9 cellular contexts compared by ENCODE assay signal in genomic region chr2:75432761-75433361, GRCh38.
DNase-seq lines count a peak whose midpoint lies in the region; ATAC-seq and TF ChIP-seq lines count a peak whose summit lies in the region.
"Had no signal": no experiment of that assay in that cellular context is flagged by ENCODE, and none has a peak within 500 bp of the region (broad histone marks: within the 10 kb centered on the region; RNA-seq: fewer than 3 reads in every experiment).

No MANE protein-coding gene starts in this region.

- POLR2A ChIA-PET in CD4-positive, alpha-beta T cell (lab: Charles Lee): no interaction called here

- no peak for TF ChIP-seq CTCF in CD4-positive, alpha-beta T cell (IDR thresholded peaks at IDR 0.05)

- intact Hi-C loops in CD4-positive, alpha-beta T cell (cut with DNase I, micrococcal nuclease): no loop called here
- intact Hi-C loops in posterior vena cava (cut with DNase I): no loop called here

- no peaks in the 10 kb centered on the region for H3K36me3 Mint-ChIP-seq in CD4-positive, alpha-beta T cell (ENCODE audit: low read depth)
- no peaks in the 10 kb centered on the region for H3K36me3 Mint-ChIP-seq in activated T-helper 17 cell treated with anti-CD3 and anti-CD28 coated beads, Interleukin-2, amount 50 U/mL, for 72 hours (ENCODE audit: low read depth)

- no peaks in the 10 kb centered on the region for H3K9me3 Mint-ChIP-seq in CD4-positive, alpha-beta T cell
- no peaks in the 10 kb centered on the region for H3K9me3 Mint-ChIP-seq in activated T-helper 17 cell treated with anti-CD3 and anti-CD28 coated beads, Interleukin-2, amount 50 U/mL, for 72 hours

- no peaks in the 10 kb centered on the region for H3K9me3 ChIP-seq in CD4-positive, alpha-beta T cell (ENCODE audit: control insufficient read depth, low read length)
- H3K9me3 ChIP-seq: ovary had no signal

- H3K4me1 Mint-ChIP-seq in CD4-positive, alpha-beta T cell (ENCODE audit: low read depth): no peaks in the 10 kb centered on the region
- H3K4me1 Mint-ChIP-seq in activated T-helper 17 cell treated with anti-CD3 and anti-CD28 coated beads, Interleukin-2, amount 50 U/mL, for 72 hours: no peaks in the 10 kb centered on the region

- H3K27ac Mint-ChIP-seq in CD4-positive, alpha-beta T cell: no peak overlapping the region
- H3K27ac Mint-ChIP-seq in activated T-helper 17 cell treated with anti-CD3 and anti-CD28 coated beads, Interleukin-2, amount 50 U/mL, for 72 hours: no peak overlapping the region

- DNase-seq in ELF-1 (ENCODE audit: low read depth, low spot score) (peak; percentile 66), fibroblast of peridontal ligament (ENCODE audit: extremely low read depth) (peak; percentile 40), posterior vena cava (ENCODE audit: low spot score) (no peak)
- DNase-seq in CD4-positive, alpha-beta T cell: no peak
- no peak for DNase-seq in NK-92 treated with Interleukin-12 subunit alpha and Interleukin-12 subunit beta, amount 100 ng/mL, for 24 hours (lab: John Stamatoyannopoulos, UW)
- DNase-seq: ovary had no signal

- no peaks in the 10 kb centered on the region for H3K27me3 ChIP-seq in CD4-positive, alpha-beta T cell (ENCODE audit: control insufficient read depth, insufficient read depth, low read length)
- H3K27me3 ChIP-seq: ovary had no signal

- ATAC-seq in GM19455 (IDR thresholded peaks at IDR 0.05; ENCODE audit: unreplicated experiment): peak; percentile 84
- ATAC-seq in HG03175 (IDR thresholded peaks at IDR 0.05; ENCODE audit: unreplicated experiment): peak; percentile 79
- no peak for ATAC-seq in CD4-positive, alpha-beta T cell (ENCODE audit: poor library complexity)
- ATAC-seq in activated T-helper 17 cell treated with anti-CD3 and anti-CD28 coated beads, Interleukin-2, amount 50 U/mL, for 72 hours (replicated peaks): no peak

- no peak overlapping the region for H3K4me3 Mint-ChIP-seq in CD4-positive, alpha-beta T cell
- no peak overlapping the region for H3K4me3 Mint-ChIP-seq in activated T-helper 17 cell treated with anti-CD3 and anti-CD28 coated beads, Interleukin-2, amount 50 U/mL, for 72 hours

- peaks cover 55% of the 10 kb centered on the region for H3K27me3 Mint-ChIP-seq in CD4-positive, alpha-beta T cell
- H3K27me3 Mint-ChIP-seq in activated T-helper 17 cell treated with anti-CD3 and anti-CD28 coated beads, Interleukin-2, amount 50 U/mL, for 72 hours: peaks cover 32% of the 10 kb centered on the region

- H3K27ac ChIP-seq in CD4-positive, alpha-beta T cell (ENCODE audit: low read depth, low read length): no peak overlapping the region
- H3K27ac ChIP-seq: ovary had no signal

- CTCF ChIA-PET in CD4-positive, alpha-beta T cell (lab: Charles Lee): no interaction called here

Comparison
In these comparisons a context has a peak if more than half of its experiments do, and no peak if none do; other contexts are left out.
1. DNase-seq: peak in ELF-1 (single experiment) and fibroblast of peridontal ligament (single experiment); none in CD4-positive, alpha-beta T cell (0 of 10), posterior vena cava (single experiment) and NK-92 treated with Interleukin-12 subunit alpha and Interleukin-12 subunit beta, amount 100 ng/mL, for 24 hours (single experiment).
2. ATAC-seq: peak in GM19455 (single experiment) and HG03175 (single experiment); none in CD4-positive, alpha-beta T cell (single experiment) and activated T-helper 17 cell treated with anti-CD3 and anti-CD28 coated beads, Interleukin-2, amount 50 U/mL, for 72 hours (single experiment).